Comparison of ENCODE assay signal across 29 cellular contexts in genomic region chr18:52002600-52002999, GRCh38.
"Had no signal": no experiment of that assay in that cellular context is flagged by ENCODE, and none has a peak within 500 bp of the region (broad histone marks: within the 10 kb centered on the region; RNA-seq: fewer than 3 reads in every experiment).

No MANE protein-coding gene starts in this region.

- H3K4me1 ChIP-seq: adrenal gland, ascending aorta, breast epithelium, colonic mucosa, esophagus squamous epithelium, gastroesophageal sphincter, heart right ventricle had no signal

- DNase-seq: activated B cell treated with CpG ODN at 0.5 μM for 24 hours; activated CD4-positive, alpha-beta memory T cell treated with anti-CD3 and anti-CD28 coated beads for 36 hours; activated CD4-positive, alpha-beta T cell treated with anti-CD3 and anti-CD28 coated beads for 48 hours; activated CD8-positive, alpha-beta memory T cell treated with anti-CD3 and anti-CD28 coated beads, Interleukin-2, amount 10 ng/mL, durations not matched to agents 7 days and 5 days; activated CD8-positive, alpha-beta memory T cell treated with anti-CD3 and anti-CD28 coated beads, Interleukin-2, amount 50 U/mL, for 4 hours; activated CD8-positive, alpha-beta T cell treated with anti-CD3 and anti-CD28 coated beads, Interleukin-2, amount 10 ng/mL, durations not matched to agents 7 days and 5 days; activated effector memory CD4-positive, alpha-beta T cell treated with anti-CD3 and anti-CD28 coated beads, Interleukin-2, amount 50 U/mL, for 16 hours; activated naive CD4-positive, alpha-beta T cell treated with anti-CD3 and anti-CD28 coated beads for 36 hours; activated naive CD8-positive, alpha-beta T cell treated with anti-CD3 and anti-CD28 coated beads for 36 hours; activated naive CD8-positive, alpha-beta T cell treated with anti-CD3 and anti-CD28 coated beads, Interleukin-2, amount 50 U/mL, for 24 hours; activated T-cell treated with anti-CD3 and anti-CD28 coated beads, Interleukin-2, amount 50 U/mL, for 1 hour; activated T-cell treated with anti-CD3 and anti-CD28 coated beads, Interleukin-2, amount 50 U/mL, for 48 hours; adrenal gland; amygdala; central memory CD4-positive, alpha-beta T cell; cerebellar nuclear complex; colonic mucosa; effector CD8-positive, alpha-beta T cell; esophagus squamous epithelium; foreskin melanocyte; heart right ventricle; T-helper 17 cell; T1000; WERI-Rb-1 had no signal

- H3K4me3 ChIP-seq: adrenal gland, ascending aorta, breast epithelium, cardiac muscle cell, colonic mucosa, esophagus squamous epithelium, gastroesophageal sphincter, heart right ventricle had no signal

- H3K36me3 ChIP-seq: adrenal gland, ascending aorta, breast epithelium, cardiac muscle cell, colonic mucosa, esophagus squamous epithelium, gastroesophageal sphincter, heart right ventricle, WERI-Rb-1 had no signal

- H3K27me3 ChIP-seq: adrenal gland, ascending aorta, breast epithelium, cardiac muscle cell, colonic mucosa, esophagus squamous epithelium, heart right ventricle had no signal

- H3K9me3 ChIP-seq: adrenal gland, ascending aorta, breast epithelium, colonic mucosa, gastroesophageal sphincter, heart right ventricle had no signal

- H3K27ac ChIP-seq: adrenal gland, ascending aorta, breast epithelium, cardiac muscle cell, colonic mucosa, epithelial cell of prostate, esophagus squamous epithelium, gastroesophageal sphincter, heart right ventricle, WERI-Rb-1 had no signal
